ENCODE assay signal across 1 cellular context in the genomic region with DNA sequence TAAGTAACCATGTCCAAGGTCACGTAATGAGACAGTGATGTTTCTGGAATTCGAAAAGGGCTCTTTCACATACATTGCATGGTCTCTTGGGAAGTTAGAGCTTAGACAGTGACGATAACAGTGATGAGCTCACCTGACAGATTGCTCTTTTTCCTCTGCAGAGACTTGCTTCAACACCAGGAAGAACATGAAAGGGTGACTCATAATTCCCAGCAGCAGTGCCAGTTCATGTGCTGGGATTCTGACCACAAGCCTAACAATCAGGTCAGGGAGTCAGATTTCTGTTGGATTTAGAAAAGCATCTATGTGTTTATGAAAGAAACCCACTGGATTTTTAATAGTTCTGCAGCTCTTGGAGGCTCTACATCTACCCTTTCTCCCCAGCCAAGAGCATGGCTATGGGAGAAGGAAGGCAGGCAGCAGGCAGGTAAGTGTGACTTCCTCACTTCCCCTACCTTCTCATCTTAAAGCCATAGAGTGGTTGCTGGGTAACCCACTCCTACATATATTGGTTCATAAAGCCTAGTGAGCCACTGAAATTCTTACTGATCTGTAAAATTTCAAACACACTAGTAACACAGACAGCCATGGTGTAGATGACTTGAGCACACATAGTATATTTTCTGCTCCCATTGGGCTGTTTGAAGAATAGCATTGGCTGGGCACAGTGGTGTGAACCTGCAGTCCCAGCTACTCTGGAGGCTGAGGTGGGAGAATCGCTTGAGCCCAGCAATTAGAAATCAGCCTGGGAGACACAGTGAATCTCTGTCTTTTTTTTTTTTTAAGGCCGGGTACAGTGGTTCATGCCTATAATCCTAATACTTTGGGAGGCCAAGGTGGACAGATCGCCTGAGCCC.
TF ChIP-seq lines count a peak whose summit lies in the region.

No MANE protein-coding gene starts in this region.

TF ChIP-seq in HepG2, 621 proteins besides CTCF, POLR2A, EP300 and RAD21 (continued from another document and continues in another):
- peak; percentile 92 for TF ChIP-seq MLX (CRISPR knock-in tag; IDR thresholded peaks at IDR 0.05)
- 0 out of 2 replicates have a peak, but pooled peaks have one; percentile 11 for TF ChIP-seq ZNF280D (CRISPR knock-in tag; IDR thresholded peaks at IDR 0.05)
- no peak for TF ChIP-seq ZNF577 (CRISPR knock-in tag; IDR thresholded peaks at IDR 0.05; ENCODE audit: borderline replicate concordance, low read depth)
- TF ChIP-seq, protein P1, sequence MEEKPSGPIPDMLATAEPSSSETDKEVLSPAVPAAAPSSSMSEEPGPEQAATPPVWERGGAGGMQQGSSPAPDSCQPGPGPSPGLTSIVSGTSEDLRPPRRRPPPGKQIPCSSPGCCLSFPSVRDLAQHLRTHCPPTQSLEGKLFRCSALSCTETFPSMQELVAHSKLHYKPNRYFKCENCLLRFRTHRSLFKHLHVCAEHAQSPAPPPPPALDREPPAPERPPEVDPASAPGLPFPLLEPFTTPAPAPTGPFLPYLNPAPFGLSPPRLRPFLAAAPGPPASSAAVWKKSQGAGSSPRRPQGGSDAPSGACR (CRISPR knock-in tag; IDR thresholded peaks at IDR 0.05), result peak; percentile 84; the same call in 1 of the 2 replicates
- TF ChIP-seq ONECUT2 (CRISPR knock-in tag; IDR thresholded peaks at IDR 0.05), result no peak
- TF ChIP-seq SMYD3 (CRISPR knock-in tag; IDR thresholded peaks at IDR 0.05), result no peak
- no peak for TF ChIP-seq ZNF552 (CRISPR knock-in tag; IDR thresholded peaks at IDR 0.05; ENCODE audit: borderline replicate concordance)
- 0 out of 2 replicates have a peak, but pooled peaks have one; percentile 55 for TF ChIP-seq KDM3A (CRISPR knock-in tag; IDR thresholded peaks at IDR 0.05; ENCODE audit: low read depth)
- TF ChIP-seq SALL2 (CRISPR knock-in tag; IDR thresholded peaks at IDR 0.05), result peak; percentile 51; the same call in 1 of the 2 replicates
- no peak for TF ChIP-seq ZNF546 (CRISPR knock-in tag; conservative IDR thresholded peaks at IDR 0.05)
- TF ChIP-seq NFYB (CRISPR knock-in tag; IDR thresholded peaks at IDR 0.05), result no peak
- TF ChIP-seq ZNF230 (CRISPR knock-in tag; IDR thresholded peaks at IDR 0.05), result no peak
- TF ChIP-seq KAT7 (CRISPR knock-in tag; IDR thresholded peaks at IDR 0.05; ENCODE audit: borderline replicate concordance), result peak; percentile 54; the same call in 1 of the 2 replicates
- no peak for TF ChIP-seq ZNF430 (CRISPR knock-in tag; IDR thresholded peaks at IDR 0.05)
- peak; percentile 58; the same call in 1 of the 2 replicates for TF ChIP-seq ZNF44 (CRISPR knock-in tag; IDR thresholded peaks at IDR 0.05)
- no peak for TF ChIP-seq ZUFSP (CRISPR knock-in tag; IDR thresholded peaks at IDR 0.05; ENCODE audit: borderline replicate concordance)
- peak; percentile 93 for TF ChIP-seq AHDC1 (CRISPR knock-in tag; IDR thresholded peaks at IDR 0.05; ENCODE audit: borderline replicate concordance)
- TF ChIP-seq, protein P2, sequence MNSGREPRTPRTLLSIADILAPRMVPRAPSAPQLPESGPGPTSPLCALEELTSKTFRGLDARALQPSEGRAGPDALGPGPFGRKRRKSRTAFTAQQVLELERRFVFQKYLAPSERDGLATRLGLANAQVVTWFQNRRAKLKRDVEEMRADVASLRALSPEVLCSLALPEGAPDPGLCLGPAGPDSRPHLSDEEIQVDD (CRISPR knock-in tag; IDR thresholded peaks at IDR 0.05; ENCODE audit: borderline replicate concordance), result no peak
- TF ChIP-seq ATF7-NPFF (CRISPR knock-in tag; IDR thresholded peaks at IDR 0.05; ENCODE audit: low read depth), result peak; percentile 36; the same call in 1 of the 2 replicates
- TF ChIP-seq TSC22D2 (CRISPR knock-in tag; IDR thresholded peaks at IDR 0.05; ENCODE audit: borderline replicate concordance), result no peak
- TF ChIP-seq MXI1 (IDR thresholded peaks at IDR 0.05; ENCODE audit: borderline replicate concordance, low read depth, low read length), result peak; percentile 68; the same call in 1 of the 3 replicates
- peak; percentile 66 for TF ChIP-seq PHF5A (CRISPR knock-in tag; IDR thresholded peaks at IDR 0.05; ENCODE audit: low read depth, unreplicated experiment)
- no peak for TF ChIP-seq NFIB (CRISPR knock-in tag; IDR thresholded peaks at IDR 0.05; ENCODE audit: borderline replicate concordance)
- no peak for TF ChIP-seq ZNF207 (IDR thresholded peaks at IDR 0.05; ENCODE audit: borderline replicate concordance)
- TF ChIP-seq POLR2AphosphoS2 (IDR thresholded peaks at IDR 0.05; ENCODE audit: low read depth, low read length), result no peak
- TF ChIP-seq RARG (CRISPR knock-in tag; IDR thresholded peaks at IDR 0.05; ENCODE audit: low read depth), result no peak
- peak; percentile 65; the same call in 1 of the 2 replicates for TF ChIP-seq YEATS2 (CRISPR knock-in tag; IDR thresholded peaks at IDR 0.05; ENCODE audit: borderline replicate concordance)
- TF ChIP-seq ZNF878 (CRISPR knock-in tag; IDR thresholded peaks at IDR 0.05), result peak; percentile 65; the same call in 1 of the 2 replicates
- no peak for TF ChIP-seq PAX8 (CRISPR knock-in tag; IDR thresholded peaks at IDR 0.05; ENCODE audit: borderline replicate concordance)
- peak; percentile 63; the same call in 1 of the 2 replicates for TF ChIP-seq ZFP37 (CRISPR knock-in tag; IDR thresholded peaks at IDR 0.05; ENCODE audit: borderline replicate concordance)
- TF ChIP-seq ZNF343 (CRISPR knock-in tag; IDR thresholded peaks at IDR 0.05), result no peak
- TF ChIP-seq FOSL1 (CRISPR knock-in tag; IDR thresholded peaks at IDR 0.05; ENCODE audit: borderline replicate concordance), result peak; percentile 99
- no peak for TF ChIP-seq SRF (IDR thresholded peaks at IDR 0.05; ENCODE audit: low read depth, low read length)
- TF ChIP-seq ZNF629 (CRISPR knock-in tag; conservative IDR thresholded peaks at IDR 0.05), result no peak; the same call in 1 of the 2 replicates
- TF ChIP-seq ZNF446 (CRISPR knock-in tag; IDR thresholded peaks at IDR 0.05), result no peak
- no peak for TF ChIP-seq RBM22 (optimal IDR thresholded peaks at IDR 0.05; ENCODE audit: low read length)
- no peak for TF ChIP-seq ZFP41 (CRISPR knock-in tag; IDR thresholded peaks at IDR 0.05; ENCODE audit: borderline replicate concordance)
- TF ChIP-seq ZNF768 (CRISPR knock-in tag; IDR thresholded peaks at IDR 0.05), result no peak
- peak; percentile 99 for TF ChIP-seq GATAD2A (CRISPR knock-in tag; IDR thresholded peaks at IDR 0.05)
- TF ChIP-seq ZNF432 (CRISPR knock-in tag; IDR thresholded peaks at IDR 0.05; ENCODE audit: borderline replicate concordance), result no peak
- peak; percentile 98 for TF ChIP-seq NFKBIZ (CRISPR knock-in tag; IDR thresholded peaks at IDR 0.05)
- TF ChIP-seq ZBTB46 (CRISPR knock-in tag; IDR thresholded peaks at IDR 0.05; ENCODE audit: borderline replicate concordance), result no peak
- no peak for TF ChIP-seq HIVEP1 (CRISPR knock-in tag; IDR thresholded peaks at IDR 0.05)
- TF ChIP-seq ZNF883 (CRISPR knock-in tag; IDR thresholded peaks at IDR 0.05; ENCODE audit: not compliant biosample characterization), result no peak
- peak; percentile 77; the same call in 1 of the 2 replicates for TF ChIP-seq CBX5 (CRISPR knock-in tag; IDR thresholded peaks at IDR 0.05; ENCODE audit: borderline replicate concordance)
- no peak for TF ChIP-seq ZNF569 (CRISPR knock-in tag; IDR thresholded peaks at IDR 0.05; ENCODE audit: borderline replicate concordance)
- no peak for TF ChIP-seq ZNF556 (CRISPR knock-in tag; IDR thresholded peaks at IDR 0.05; ENCODE audit: borderline replicate concordance)
- no peak for TF ChIP-seq ZMAT3 (CRISPR knock-in tag; conservative IDR thresholded peaks at IDR 0.05)
- no peak for TF ChIP-seq PREB (CRISPR knock-in tag; IDR thresholded peaks at IDR 0.05)
- TF ChIP-seq MEIS1 (CRISPR knock-in tag; IDR thresholded peaks at IDR 0.05; ENCODE audit: borderline replicate concordance), result no peak
